ENCODE assay signal across 30 cellular contexts in the genomic region with DNA sequence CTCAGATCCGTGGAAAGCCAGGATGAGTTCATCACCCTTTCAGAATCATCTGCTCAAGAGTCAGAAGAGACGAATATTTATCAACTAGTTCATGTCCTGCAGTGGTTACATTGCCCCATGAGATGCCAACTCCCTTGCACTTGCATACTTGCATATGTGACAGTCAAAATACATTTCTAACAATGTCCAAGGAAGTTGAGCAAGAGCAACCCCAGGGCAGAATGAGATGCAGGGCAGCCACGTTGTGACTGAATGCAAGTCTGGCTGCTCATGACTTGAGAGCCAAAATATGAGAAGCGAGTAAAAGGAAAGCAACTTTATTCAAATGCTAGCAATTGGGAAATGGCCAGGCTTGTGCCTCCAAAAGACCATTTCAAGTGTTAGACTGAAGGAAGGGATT. TPM values are rescaled to one million over a fixed set of nuclear protein-coding genes. Genes with fewer than 3 reads are reported as not detected.
"Had no signal": no experiment of that assay in that cellular context is flagged by ENCODE, and none has a peak within 500 bp of the region (broad histone marks: within the 10 kb centered on the region; RNA-seq: fewer than 3 reads in every experiment).

No MANE protein-coding gene starts in this region.

- H3K79me2 ChIP-seq: hepatocyte had no signal

- H3K27me3 ChIP-seq: colonic mucosa, esophagus squamous epithelium, hepatocyte, right atrium auricular region, stomach, thyroid gland had no signal

- H3K27ac ChIP-seq: colonic mucosa, esophagus squamous epithelium, foreskin keratinocyte, gastroesophageal sphincter, heart left ventricle, hepatocyte, prostate gland, right atrium auricular region, stomach, thyroid gland had no signal

- FAIRE-seq: kidney had no signal

- H3K9me3 ChIP-seq: colonic mucosa, esophagus squamous epithelium, gastroesophageal sphincter, mucosa of descending colon, prostate gland, right atrium auricular region, thyroid gland had no signal

- H3K4me3 ChIP-seq: colonic mucosa, esophagus squamous epithelium, gastroesophageal sphincter, heart left ventricle, hepatocyte, lung, mucosa of descending colon, prostate gland, right atrium auricular region, stomach, thyroid gland had no signal

- DNase-seq: colonic mucosa; effector CD8-positive, alpha-beta T cell; endodermal cell; esophagus squamous epithelium; foreskin keratinocyte; heart left ventricle; kidney; mucosa of descending colon; naive B cell; stimulated activated CD4-positive, alpha-beta T cell treated with anti-CD3 and anti-CD28 coated beads, Interleukin-2, amount 100 ng/mL, for 24 hours; stimulated activated CD4-positive, alpha-beta T cell treated with anti-CD3 and anti-CD28 coated beads, Interleukin-4, amount 100 ng/mL, for 24 hours; stimulated activated naive CD4-positive, alpha-beta T cell treated with Interleukin-2 at 50 U/mL for 16 hours; stomach; thyroid gland had no signal

- H3K4me2 ChIP-seq: hepatocyte had no signal

- H3K36me3 ChIP-seq: colonic mucosa, esophagus squamous epithelium, gastroesophageal sphincter, heart left ventricle, prostate gland, right atrium auricular region, stomach, thyroid gland had no signal

- H3K4me1 ChIP-seq: colonic mucosa, foreskin keratinocyte, gastroesophageal sphincter, heart left ventricle, prostate gland, right atrium auricular region, stomach, thyroid gland had no signal

- H2AFZ ChIP-seq: hepatocyte had no signal

RNA-seq across cellular contexts. Expression of a gene that starts 46.2 kb away (rescaled TPM):
- total RNA-seq: chondrocyte; endodermal cell; epithelial cell of proximal tubule; gastroesophageal sphincter; heart left ventricle; hepatocyte; left lobe of liver; liver; mesothelial cell of epicardium; natural killer cell treated with Interleukin-12 subunit alpha and Interleukin-12 subunit beta and Interleukin-15 and Interleukin-18, amount 100 ng/mL, for 72 hours; neural crest cell; osteoblast; right atrium auricular region; sciatic nerve; subcutaneous adipose tissue had no signal
- polyA plus RNA-seq: heart left ventricle, hepatocyte, liver, urinary bladder had no signal
